ENCODE assay signal across 9 cellular contexts in the genomic region with DNA sequence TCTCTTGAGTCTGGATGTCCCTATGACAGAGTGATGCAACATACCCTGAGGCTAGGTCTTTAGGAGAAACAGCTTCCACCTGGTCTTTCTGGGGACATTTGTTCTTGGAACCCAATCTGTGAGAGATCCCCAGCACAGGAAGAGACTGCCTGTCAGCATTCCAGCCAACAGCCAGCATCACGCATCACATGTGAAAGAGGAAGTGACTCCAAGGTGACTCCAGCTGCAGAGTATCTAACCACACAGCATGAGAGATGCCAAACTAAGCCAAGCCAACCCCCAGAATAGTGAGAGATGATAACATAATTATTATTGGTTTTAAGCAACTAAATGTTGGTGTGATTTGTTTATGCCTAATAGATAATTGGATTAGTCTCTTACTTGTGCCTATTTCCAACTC.
DNase-seq lines count a peak whose midpoint lies in the region; ATAC-seq and TF ChIP-seq lines count a peak whose summit lies in the region.
"Had no signal": no experiment of that assay in that cellular context is flagged by ENCODE, and none has a peak within 500 bp of the region (broad histone marks: within the 10 kb centered on the region; RNA-seq: fewer than 3 reads in every experiment).

No MANE protein-coding gene starts in this region.

- DNase-seq in DND-41 = no peak
- peak; percentile 33 for DNase-seq in MM.1S
- peak; percentile 68 for DNase-seq in fibroblast of pulmonary artery (ENCODE audit: low read depth)
- no peak for DNase-seq in DMS114 treated with DMSO at 0.1 percent for 48 hours (lab: John Stamatoyannopoulos, UW; ENCODE audit: unreplicated experiment)
- no peak for DNase-seq in stimulated activated naive CD8-positive, alpha-beta T cell treated with anti-CD3 and anti-CD28 coated beads, Interleukin-15, Interleukin-2, amounts not matched to agents 100 U/mL and 50 U/mL, for 24 hours
- DNase-seq in NCI-H446 (lab: John Stamatoyannopoulos, UW) = no peak

- H2AFZ ChIP-seq in DND-41 (ENCODE audit: low read depth, low read length) = no peak overlapping the region
- no peak overlapping the region for H2AFZ ChIP-seq in MM.1S (ENCODE audit: low read length)
- H2AFZ ChIP-seq: parathyroid adenoma had no signal

- no peaks in the 10 kb centered on the region for H4K20me1 ChIP-seq in DND-41 (ENCODE audit: insufficient read depth, low read length)
- H4K20me1 ChIP-seq in MM.1S (ENCODE audit: insufficient read depth, low read length) = no peaks in the 10 kb centered on the region

- H3K27me3 ChIP-seq in DND-41 (ENCODE audit: insufficient read depth, low read length, poor library complexity) = peaks cover 22% of the 10 kb centered on the region
- H3K27me3 ChIP-seq in MM.1S (replicated peaks; ENCODE audit: insufficient read depth, low read length) = no peaks in the 10 kb centered on the region

- H3K79me2 ChIP-seq in DND-41 (ENCODE audit: insufficient read depth, low read length) = no peaks in the 10 kb centered on the region
- no peaks in the 10 kb centered on the region for H3K79me2 ChIP-seq in MM.1S (ENCODE audit: low read length)
- H3K79me2 ChIP-seq: parathyroid adenoma had no signal

- TF ChIP-seq CTCF in DND-41 (IDR thresholded peaks at IDR 0.05; ENCODE audit: borderline replicate concordance, extremely low read depth, low read length, poor library complexity, severe bottlenecking) (no peak), MM.1S (IDR thresholded peaks at IDR 0.05; ENCODE audit: low read length) (no peak), fibroblast of pulmonary artery (IDR thresholded peaks at IDR 0.05; ENCODE audit: low read length, missing control alignments) (no peak)

- no peak overlapping the region for H3K27ac ChIP-seq in DND-41 (ENCODE audit: low read length)
- no peak overlapping the region for H3K27ac ChIP-seq in MM.1S (ENCODE audit: low read length)
- H3K27ac ChIP-seq: parathyroid adenoma had no signal

- ATAC-seq in DND-41 (ENCODE audit: insufficient read depth, low read depth) (0 out of 3 replicates have a peak, but pooled peaks have one; percentile 37), GM21528 (IDR thresholded peaks at IDR 0.05; ENCODE audit: low FRiP score, unreplicated experiment) (peak; percentile 56), HG02623 (IDR thresholded peaks at IDR 0.05; ENCODE audit: unreplicated experiment) (no peak)
- no peak for ATAC-seq in stimulated activated naive CD8-positive, alpha-beta T cell treated with anti-CD3 and anti-CD28 coated beads, Interleukin-15, Interleukin-2, amounts not matched to agents 100 U/mL and 50 U/mL, for 24 hours

- H3K36me3 ChIP-seq in DND-41 (ENCODE audit: insufficient read depth, low read length) = no peaks in the 10 kb centered on the region
- H3K36me3 ChIP-seq in MM.1S (replicated peaks; ENCODE audit: insufficient read depth, low read length) = no peaks in the 10 kb centered on the region

- H3K4me3 ChIP-seq in DND-41 (ENCODE audit: low read depth in 1 of 2, low read length in 2 of 2) (no peak overlapping the region), MM.1S (ENCODE audit: low read length) (no peak overlapping the region), fibroblast of pulmonary artery (replicated peaks; ENCODE audit: low read depth, low read length) (no peak overlapping the region)

- H3F3A ChIP-seq in MM.1S (ENCODE audit: insufficient read depth, low read length) = no peaks in the 10 kb centered on the region

- no peaks in the 10 kb centered on the region for H3K9me2 ChIP-seq in MM.1S (replicated peaks; ENCODE audit: insufficient read depth, low read length)

- H3K4me1 ChIP-seq in DND-41 (ENCODE audit: insufficient read depth, low read length) = no peaks in the 10 kb centered on the region
- peaks cover 13% of the 10 kb centered on the region for H3K4me1 ChIP-seq in MM.1S (ENCODE audit: low read length)
- H3K4me1 ChIP-seq: parathyroid adenoma had no signal

- H3K9ac ChIP-seq in DND-41 (ENCODE audit: low read depth, low read length) = no peak overlapping the region
- no peak overlapping the region for H3K9ac ChIP-seq in MM.1S (ENCODE audit: low read length)
- H3K9ac ChIP-seq: parathyroid adenoma had no signal

- H3K9me3 ChIP-seq in DND-41 (ENCODE audit: insufficient read depth, low read length, severe bottlenecking) (no peaks in the 10 kb centered on the region), MM.1S (replicated peaks; ENCODE audit: insufficient read depth, low read length) (no peaks in the 10 kb centered on the region)

- no peak overlapping the region for H3K4me2 ChIP-seq in DND-41 (ENCODE audit: insufficient read depth, low read length)
- H3K4me2 ChIP-seq in MM.1S (ENCODE audit: low read depth, low read length) = 0 out of 2 replicates have a peak overlapping the region, but pooled peaks have one; percentile 20

Comparison
In these comparisons a context has a peak if more than half of its experiments do, and no peak if none do; other contexts are left out.
1. ATAC-seq: peak in DND-41 (single experiment) and GM21528 (single experiment); none in stimulated activated naive CD8-positive, alpha-beta T cell treated with anti-CD3 and anti-CD28 coated beads, Interleukin-15, Interleukin-2, amounts not matched to agents 100 U/mL and 50 U/mL, for 24 hours (single experiment) and HG02623 (single experiment).
2. DNase-seq: peak in MM.1S (single experiment) and fibroblast of pulmonary artery (single experiment); none in DND-41 (single experiment), DMS114 treated with DMSO at 0.1 percent for 48 hours (single experiment), stimulated activated naive CD8-positive, alpha-beta T cell treated with anti-CD3 and anti-CD28 coated beads, Interleukin-15, Interleukin-2, amounts not matched to agents 100 U/mL and 50 U/mL, for 24 hours (single experiment) and NCI-H446 (0 of 2).